Comparison of ENCODE assay signal across 8 cellular contexts in the genomic region with DNA sequence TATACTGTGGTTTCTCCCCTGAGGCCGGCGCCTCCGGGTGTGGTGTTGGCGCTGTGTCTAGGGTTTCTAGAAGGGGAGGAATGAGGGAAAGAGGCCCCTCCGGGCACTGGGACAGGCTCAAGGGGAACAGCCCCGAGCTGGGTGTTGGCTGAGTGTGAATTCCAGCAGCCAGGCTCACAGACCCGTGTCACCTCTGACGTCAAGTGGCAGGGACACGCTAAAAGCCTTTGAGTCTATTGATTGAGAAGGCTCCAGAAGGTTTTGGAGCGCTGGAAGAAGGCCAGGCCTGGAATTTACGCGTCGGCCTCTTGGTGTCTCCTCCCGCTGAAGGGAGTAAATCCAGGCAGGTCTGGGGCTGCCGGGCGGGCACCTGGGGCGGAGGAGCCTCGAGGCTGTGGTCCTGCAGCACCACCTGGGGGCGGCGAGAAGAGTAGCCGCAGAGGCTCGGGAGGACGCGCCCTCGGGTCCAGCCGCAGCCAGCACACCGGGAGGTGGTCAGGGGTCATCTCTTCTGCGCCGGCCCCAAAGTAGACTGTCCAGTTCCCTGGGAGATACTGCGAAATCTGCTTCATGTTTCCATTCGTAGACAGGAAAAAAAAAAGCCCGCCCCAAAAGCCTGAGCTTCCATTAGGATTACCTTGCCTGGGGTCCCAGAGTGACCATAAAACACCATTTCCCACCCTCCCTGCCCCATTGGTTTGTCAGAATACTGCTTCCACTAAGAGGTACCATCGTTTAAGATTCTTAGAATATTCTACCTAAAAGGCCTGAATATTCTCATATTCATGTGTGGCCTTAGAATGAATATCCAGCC.
DNase-seq lines count a peak whose midpoint lies in the region; ATAC-seq and TF ChIP-seq lines count a peak whose summit lies in the region.

No MANE protein-coding gene starts in this region.

- H3K27ac Mint-ChIP-seq in neural progenitor cell = no peak overlapping the region
- peak overlapping the region; percentile 17 to 88 for H3K27ac Mint-ChIP-seq in stimulated activated naive CD8-positive, alpha-beta T cell treated with anti-CD3 and anti-CD28 coated beads, Interleukin-15, amount 100 ng/mL, for 72 hours

- no peaks in the 10 kb centered on the region for H3K9me3 Mint-ChIP-seq in neural progenitor cell
- no peaks in the 10 kb centered on the region for H3K9me3 Mint-ChIP-seq in stimulated activated naive CD8-positive, alpha-beta T cell treated with anti-CD3 and anti-CD28 coated beads, Interleukin-15, amount 100 ng/mL, for 72 hours

- H3K36me3 Mint-ChIP-seq in neural progenitor cell = peaks cover 1% of the 10 kb centered on the region

- H3K4me2 ChIP-seq in neural progenitor cell = peak overlapping the region; percentile 31

- no peak overlapping the region for H3K4me3 Mint-ChIP-seq in neural progenitor cell
- H3K4me3 Mint-ChIP-seq in stimulated activated naive CD8-positive, alpha-beta T cell treated with anti-CD3 and anti-CD28 coated beads, Interleukin-15, amount 100 ng/mL, for 72 hours = peak overlapping the region; percentile 69 to 81

- H3K4me1 ChIP-seq in neural progenitor cell = no peaks in the 10 kb centered on the region

- no peak overlapping the region for H3K4me3 ChIP-seq in neural progenitor cell

- H3K27me3 ChIP-seq in neural progenitor cell = no peaks in the 10 kb centered on the region

- no peaks in the 10 kb centered on the region for H3K9me3 ChIP-seq in neural progenitor cell (ENCODE audit: low read depth)

- peak; percentile 91 for ATAC-seq in stimulated activated naive CD8-positive, alpha-beta T cell treated with anti-CD3 and anti-CD28 coated beads, Interleukin-15, amount 100 ng/mL, for 72 hours

- H3F3A ChIP-seq in neural progenitor cell (ENCODE audit: low read depth) = peaks cover 4% of the 10 kb centered on the region

- peak; percentile 94 for TF ChIP-seq CTCF in neural progenitor cell (IDR thresholded peaks at IDR 0.05)

- DNase-seq in EL = peak; percentile 89
- peak; percentile 89 for DNase-seq in H4 (ENCODE audit: low spot score)
- DNase-seq in Kasumi-1 (lab: John Stamatoyannopoulos, UW) = peak; percentile 63 to 64
- peak; percentile 92 for DNase-seq in RPMI8226
- peak; percentile 50 for DNase-seq in activated T-helper 9 cell treated with anti-CD3 and anti-CD28 coated beads, Interleukin-2, amount 50 U/mL, for 16 hours (ENCODE audit: low read depth)
- peak; percentile 75 for DNase-seq in fibroblast of the conjunctiva (ENCODE audit: low read depth)
- peak; percentile 95 for DNase-seq in neural progenitor cell (ENCODE audit: low spot score)
- DNase-seq in stimulated activated naive CD8-positive, alpha-beta T cell treated with anti-CD3 and anti-CD28 coated beads, Interleukin-15, amount 100 ng/mL, for 72 hours = peak; percentile 80 to 81

- H3K9ac ChIP-seq in neural progenitor cell = no peak overlapping the region

- H3K79me2 ChIP-seq in neural progenitor cell (ENCODE audit: low read depth) = no peaks in the 10 kb centered on the region

- no peaks in the 10 kb centered on the region for H3K36me3 ChIP-seq in neural progenitor cell

- peaks cover 3% of the 10 kb centered on the region for H3K27me3 Mint-ChIP-seq in neural progenitor cell (ENCODE audit: insufficient read depth, low read depth)
- H3K27me3 Mint-ChIP-seq in stimulated activated naive CD8-positive, alpha-beta T cell treated with anti-CD3 and anti-CD28 coated beads, Interleukin-15, amount 100 ng/mL, for 72 hours = peaks cover 8% of the 10 kb centered on the region

- peaks cover 12% of the 10 kb centered on the region for H3K4me1 Mint-ChIP-seq in neural progenitor cell
- H3K4me1 Mint-ChIP-seq in stimulated activated naive CD8-positive, alpha-beta T cell treated with anti-CD3 and anti-CD28 coated beads, Interleukin-15, amount 100 ng/mL, for 72 hours = peaks cover 4% of the 10 kb centered on the region

- no peaks in the 10 kb centered on the region for H4K20me1 ChIP-seq in neural progenitor cell (ENCODE audit: low read depth)

- peak overlapping the region; percentile 89 for H2AFZ ChIP-seq in neural progenitor cell (replicated peaks)

- no peak overlapping the region for H3K27ac ChIP-seq in neural progenitor cell
